34 cellular contexts compared by ENCODE assay signal in genomic region chr17:81802856-81803643, GRCh38. TPM values are rescaled to one million over a fixed set of nuclear protein-coding genes. Genes with fewer than 3 reads are reported as not detected.
DNase-seq lines count a peak whose midpoint lies in the region; ATAC-seq and TF ChIP-seq lines count a peak whose summit lies in the region.
"Had no signal": no experiment of that assay in that cellular context is flagged by ENCODE, and none has a peak within 500 bp of the region (broad histone marks: within the 10 kb centered on the region; RNA-seq: fewer than 3 reads in every experiment).

No MANE protein-coding gene starts in this region.

- CTCF ChIA-PET in WTC11 (lab: Charles Lee) = no interaction called here
- CTCF ChIA-PET in activated CD8-positive, alpha-beta T cell treated with anti-CD3 and anti-CD28 coated beads for 36 hours (lab: Charles Lee) = no interaction called here

- POLR2A ChIA-PET in WTC11 (lab: Charles Lee) = no interaction called here
- POLR2A ChIA-PET in naive thymus-derived CD8-positive, alpha-beta T cell (lab: Charles Lee) = no interaction called here
- POLR2A ChIA-PET in activated CD8-positive, alpha-beta T cell treated with anti-CD3 and anti-CD28 coated beads for 36 hours (lab: Charles Lee) = no interaction called here

- intact Hi-C loops in activated CD8-positive, alpha-beta T cell treated with anti-CD3 and anti-CD28 coated beads for 36 hours (cut with micrococcal nuclease) = no loop called here

- no peak overlapping the region for H3K27ac Mint-ChIP-seq in activated naive CD8-positive, alpha-beta T cell
- no peak overlapping the region for H3K27ac Mint-ChIP-seq in activated naive CD8-positive, alpha-beta T cell treated with anti-CD3 and anti-CD28 coated beads for 36 hours
- no peak overlapping the region for H3K27ac Mint-ChIP-seq in WTC11
- no peak overlapping the region for H3K27ac Mint-ChIP-seq in naive thymus-derived CD8-positive, alpha-beta T cell
- H3K27ac Mint-ChIP-seq in activated CD8-positive, alpha-beta T cell treated with anti-CD3 and anti-CD28 coated beads for 36 hours = no peak overlapping the region
- H3K27ac Mint-ChIP-seq: activated CD4-positive, alpha-beta memory T cell treated with anti-CD3 and anti-CD28 coated beads, Interleukin-2, amount 10 ng/mL, durations not matched to agents 7 days and 5 days; brain; immature natural killer cell; stimulated activated naive CD8-positive, alpha-beta T cell treated with anti-CD3 and anti-CD28 coated beads, Interleukin-15, Interleukin-2, amounts not matched to agents 100 ng/mL and 50 ng/mL, for 24 hours had no signal

- peak overlapping the region; percentile 51 for H3K4me3 Mint-ChIP-seq in activated naive CD8-positive, alpha-beta T cell
- H3K4me3 Mint-ChIP-seq in activated naive CD8-positive, alpha-beta T cell treated with anti-CD3 and anti-CD28 coated beads for 36 hours = no peak overlapping the region
- H3K4me3 Mint-ChIP-seq in WTC11 = peak overlapping the region; percentile 58
- peak overlapping the region in 8 of 10 donors; percentile 26 to 81 (median 52) for H3K4me3 Mint-ChIP-seq in naive thymus-derived CD8-positive, alpha-beta T cell
- H3K4me3 Mint-ChIP-seq in activated CD8-positive, alpha-beta T cell treated with anti-CD3 and anti-CD28 coated beads for 36 hours = no peak overlapping the region
- H3K4me3 Mint-ChIP-seq: activated CD4-positive, alpha-beta memory T cell treated with anti-CD3 and anti-CD28 coated beads, Interleukin-2, amount 10 ng/mL, durations not matched to agents 7 days and 5 days; immature natural killer cell; stimulated activated naive CD8-positive, alpha-beta T cell treated with anti-CD3 and anti-CD28 coated beads, Interleukin-15, Interleukin-2, amounts not matched to agents 100 ng/mL and 50 ng/mL, for 24 hours had no signal

- H3K4me1 Mint-ChIP-seq in activated naive CD8-positive, alpha-beta T cell (ENCODE audit: low read depth) = peaks cover 9% of the 10 kb centered on the region
- no peaks in the 10 kb centered on the region for H3K4me1 Mint-ChIP-seq in activated naive CD8-positive, alpha-beta T cell treated with anti-CD3 and anti-CD28 coated beads for 36 hours
- H3K4me1 Mint-ChIP-seq in WTC11 = no peaks in the 10 kb centered on the region
- H3K4me1 Mint-ChIP-seq in naive thymus-derived CD8-positive, alpha-beta T cell = peaks cover 0 to 7% (median 3%) of the 10 kb centered on the region in 4 donors
- H3K4me1 Mint-ChIP-seq in activated CD8-positive, alpha-beta T cell treated with anti-CD3 and anti-CD28 coated beads for 36 hours (ENCODE audit: low read depth) = no peaks in the 10 kb centered on the region
- H3K4me1 Mint-ChIP-seq: activated CD4-positive, alpha-beta memory T cell treated with anti-CD3 and anti-CD28 coated beads, Interleukin-2, amount 10 ng/mL, durations not matched to agents 7 days and 5 days; brain; immature natural killer cell had no signal

- no peak for DNase-seq in activated naive CD8-positive, alpha-beta T cell treated with anti-CD3 and anti-CD28 coated beads for 36 hours
- DNase-seq in WTC11 (ENCODE audit: low spot score) (no peak), NCI-H1694 treated with DMSO at 0.1 percent for 48 hours (lab: John Stamatoyannopoulos, UW) (no peak)
- DNase-seq in naive thymus-derived CD8-positive, alpha-beta T cell = no peak
- no peak for DNase-seq in activated CD8-positive, alpha-beta T cell treated with anti-CD3 and anti-CD28 coated beads for 36 hours
- DNase-seq in stimulated activated CD4-positive, alpha-beta T cell treated with anti-CD3 and anti-CD28 coated beads, Interleukin-4, amount 100 ng/mL, for 4 hours = no peak
- DNase-seq: activated CD4-positive, alpha-beta memory T cell treated with anti-CD3 and anti-CD28 coated beads, Interleukin-2, amount 10 ng/mL, durations not matched to agents 7 days and 5 days; activated effector memory CD4-positive, alpha-beta T cell treated with Interleukin-2 at 50 U/mL for 16 hours; adrenal gland; BE2C; COR-L47; DND-41; effector CD4-positive, alpha-beta T cell; erythroblast; heart left ventricle; immature natural killer cell; mesenchymal stem cell; NCI-H1105 treated with DMSO at 0.1 percent for 48 hours; NCI-H2029 treated with DMSO at 0.1 percent for 48 hours; NCI-H226; NCI-H774; ovary; thyroid gland had no signal

- peaks cover 14% of the 10 kb centered on the region for H3K27me3 Mint-ChIP-seq in activated naive CD8-positive, alpha-beta T cell
- peaks cover 60% of the 10 kb centered on the region for H3K27me3 Mint-ChIP-seq in activated naive CD8-positive, alpha-beta T cell treated with anti-CD3 and anti-CD28 coated beads for 36 hours
- peaks cover 68% of the 10 kb centered on the region for H3K27me3 Mint-ChIP-seq in WTC11 (ENCODE audit: low read depth)
- peaks cover 11 to 56% (median 37%) of the 10 kb centered on the region in 5 donors for H3K27me3 Mint-ChIP-seq in naive thymus-derived CD8-positive, alpha-beta T cell
- peaks cover 29% of the 10 kb centered on the region for H3K27me3 Mint-ChIP-seq in activated CD8-positive, alpha-beta T cell treated with anti-CD3 and anti-CD28 coated beads for 36 hours

- no peaks in the 10 kb centered on the region for H3K36me3 Mint-ChIP-seq in activated naive CD8-positive, alpha-beta T cell
- no peaks in the 10 kb centered on the region for H3K36me3 Mint-ChIP-seq in activated naive CD8-positive, alpha-beta T cell treated with anti-CD3 and anti-CD28 coated beads for 36 hours
- H3K36me3 Mint-ChIP-seq in WTC11 = no peaks in the 10 kb centered on the region
- H3K36me3 Mint-ChIP-seq in naive thymus-derived CD8-positive, alpha-beta T cell = no peaks in the 10 kb centered on the region
- no peaks in the 10 kb centered on the region for H3K36me3 Mint-ChIP-seq in activated CD8-positive, alpha-beta T cell treated with anti-CD3 and anti-CD28 coated beads for 36 hours (ENCODE audit: low read depth)
- H3K36me3 Mint-ChIP-seq: brain, immature natural killer cell had no signal

- no peaks in the 10 kb centered on the region for H3K9me3 Mint-ChIP-seq in activated naive CD8-positive, alpha-beta T cell (ENCODE audit: low read depth)
- no peaks in the 10 kb centered on the region for H3K9me3 Mint-ChIP-seq in activated naive CD8-positive, alpha-beta T cell treated with anti-CD3 and anti-CD28 coated beads for 36 hours
- peaks cover 10% of the 10 kb centered on the region for H3K9me3 Mint-ChIP-seq in WTC11
- H3K9me3 Mint-ChIP-seq in naive thymus-derived CD8-positive, alpha-beta T cell = peaks cover 0 to 2% (median 0%) of the 10 kb centered on the region in 9 donors
- no peaks in the 10 kb centered on the region for H3K9me3 Mint-ChIP-seq in activated CD8-positive, alpha-beta T cell treated with anti-CD3 and anti-CD28 coated beads for 36 hours
- H3K9me3 Mint-ChIP-seq: activated CD4-positive, alpha-beta memory T cell treated with anti-CD3 and anti-CD28 coated beads, Interleukin-2, amount 10 ng/mL, durations not matched to agents 7 days and 5 days; immature natural killer cell; stimulated activated naive CD8-positive, alpha-beta T cell treated with anti-CD3 and anti-CD28 coated beads, Interleukin-15, Interleukin-2, amounts not matched to agents 100 ng/mL and 50 ng/mL, for 24 hours had no signal

- no peak for TF ChIP-seq CTCF in WTC11 (IDR thresholded peaks at IDR 0.05)
- no peak for TF ChIP-seq CTCF in activated CD8-positive, alpha-beta T cell treated with anti-CD3 and anti-CD28 coated beads for 36 hours (IDR thresholded peaks at IDR 0.05)

- no peak for ATAC-seq in WTC11
- ATAC-seq in naive thymus-derived CD8-positive, alpha-beta T cell = no peak
- ATAC-seq in activated CD8-positive, alpha-beta T cell treated with anti-CD3 and anti-CD28 coated beads for 36 hours = no peak
- no peak for ATAC-seq in GM21528 (IDR thresholded peaks at IDR 0.05; ENCODE audit: low FRiP score, unreplicated experiment)
- ATAC-seq: GM12878, HCT116, right cardiac atrium had no signal

TF ChIP-seq in WTC11, 78 proteins besides CTCF, POLR2A, EP300 and RAD21 (continues in another document):
- TF ChIP-seq EMX1 (CRISPR knock-in tag; IDR thresholded peaks at IDR 0.05) = no peak
- TF ChIP-seq ZBTB43 (CRISPR knock-in tag; IDR thresholded peaks at IDR 0.05) = no peak
- no peak for TF ChIP-seq TCF7 (CRISPR knock-in tag; IDR thresholded peaks at IDR 0.05; ENCODE audit: low read depth)
- TF ChIP-seq ZNF138 (CRISPR knock-in tag; conservative IDR thresholded peaks at IDR 0.05) = no peak

RNA-seq across cellular contexts. Expression of gene GCGR, which starts 0.9 kb away (rescaled TPM):
- total RNA-seq in activated naive CD8-positive, alpha-beta T cell treated with anti-CD3 and anti-CD28 coated beads for 36 hours = not detected
- 0.85 to 1.4 TPM (median 1.4 TPM) in 3 replicates for total RNA-seq in WTC11 (2021)
- total RNA-seq in naive thymus-derived CD8-positive, alpha-beta T cell = not detected
- polyA plus RNA-seq in naive thymus-derived CD8-positive, alpha-beta T cell = not detected
- total RNA-seq in activated CD8-positive, alpha-beta T cell treated with anti-CD3 and anti-CD28 coated beads for 36 hours = not detected
- total RNA-seq: activated CD4-positive, alpha-beta memory T cell treated with anti-CD3 and anti-CD28 coated beads, Interleukin-2, amount 10 ng/mL, durations not matched to agents 7 days and 5 days; chondrocyte; fibroblast of villous mesenchyme; GM12878; heart left ventricle; M059J; myocyte; ovary; right cardiac atrium; thyroid gland had no signal
- polyA plus RNA-seq: GM12878, heart left ventricle, immature natural killer cell, ovary, right cardiac atrium had no signal

RNA-seq across cellular contexts. Expression of gene MCRIP1, which starts 30.0 kb away (rescaled TPM):
- total RNA-seq in activated naive CD8-positive, alpha-beta T cell treated with anti-CD3 and anti-CD28 coated beads for 36 hours = 10 to 100 TPM; 45.4 to 48.4 TPM
- 126 to 144 TPM (median 131 TPM) in 3 replicates for total RNA-seq in WTC11 (2021)
- total RNA-seq in naive thymus-derived CD8-positive, alpha-beta T cell = 10 to 100 TPM; 58.4 to 59.0 TPM
- 10 to 100 TPM; 49.5 to 61.8 (median 55.0) TPM for polyA plus RNA-seq in naive thymus-derived CD8-positive, alpha-beta T cell
- total RNA-seq in activated CD8-positive, alpha-beta T cell treated with anti-CD3 and anti-CD28 coated beads for 36 hours = 10 to 100 TPM; 55.1 to 56.5 TPM

RNA-seq across cellular contexts. Expression of gene PPP1R27, which starts 31.8 kb away (rescaled TPM):
- not detected for total RNA-seq in activated naive CD8-positive, alpha-beta T cell treated with anti-CD3 and anti-CD28 coated beads for 36 hours
- total RNA-seq in WTC11 (2021) = not detected in 3 replicates
- not detected for total RNA-seq in naive thymus-derived CD8-positive, alpha-beta T cell
- polyA plus RNA-seq in naive thymus-derived CD8-positive, alpha-beta T cell = under 1 TPM in 1 of 3 donors, not detected in 2; 0.11 TPM
- not detected for total RNA-seq in activated CD8-positive, alpha-beta T cell treated with anti-CD3 and anti-CD28 coated beads for 36 hours
- total RNA-seq: activated CD4-positive, alpha-beta memory T cell treated with anti-CD3 and anti-CD28 coated beads, Interleukin-2, amount 10 ng/mL, durations not matched to agents 7 days and 5 days; chondrocyte; fibroblast of villous mesenchyme; heart left ventricle; M059J; ovary; thyroid gland had no signal
- polyA plus RNA-seq: heart left ventricle, immature natural killer cell, right cardiac atrium had no signal

RNA-seq across cellular contexts. Expression of gene P4HB, which starts 57.3 kb away (rescaled TPM):
- total RNA-seq in activated naive CD8-positive, alpha-beta T cell treated with anti-CD3 and anti-CD28 coated beads for 36 hours = 100 to 1,000 TPM; 395 to 405 TPM
- 343 to 380 TPM (median 360 TPM) in 3 replicates for total RNA-seq in WTC11 (2021)
- 100 to 1,000 TPM; 181 to 190 TPM for total RNA-seq in naive thymus-derived CD8-positive, alpha-beta T cell
- 100 to 1,000 TPM; 166 to 191 (median 191) TPM for polyA plus RNA-seq in naive thymus-derived CD8-positive, alpha-beta T cell
- 100 to 1,000 TPM; 408 to 434 TPM for total RNA-seq in activated CD8-positive, alpha-beta T cell treated with anti-CD3 and anti-CD28 coated beads for 36 hours

Comparison
In these comparisons a context has a peak if more than half of its experiments do, and no peak if none do; other contexts are left out.
1. H3K4me3 Mint-ChIP-seq: peak in activated naive CD8-positive, alpha-beta T cell (single experiment), WTC11 (single experiment) and naive thymus-derived CD8-positive, alpha-beta T cell (8 of 10); none in activated naive CD8-positive, alpha-beta T cell treated with anti-CD3 and anti-CD28 coated beads for 36 hours (single experiment) and activated CD8-positive, alpha-beta T cell treated with anti-CD3 and anti-CD28 coated beads for 36 hours (single experiment).